ENCODE assay signal across 14 cellular contexts in the genomic region with DNA sequence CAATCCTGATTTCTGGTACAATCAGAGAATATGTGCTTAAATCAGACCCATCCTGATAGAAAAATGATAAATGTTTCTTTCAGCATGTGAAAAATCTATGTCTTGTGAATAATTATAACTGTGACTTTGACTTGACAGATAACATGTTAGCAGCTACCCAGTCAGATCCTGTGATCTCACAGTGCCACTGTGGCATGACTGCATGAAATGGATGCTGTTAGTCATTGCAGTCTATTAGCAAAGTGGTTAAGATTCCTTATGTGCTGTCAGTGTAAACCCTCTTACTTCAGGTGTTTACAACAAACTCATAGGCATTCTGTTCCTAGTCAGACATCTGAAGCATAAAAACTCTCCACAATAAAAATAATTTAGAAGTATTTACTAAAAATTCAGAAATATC.
DNase-seq lines count a peak whose midpoint lies in the region; ATAC-seq and TF ChIP-seq lines count a peak whose summit lies in the region.
"Had no signal": no experiment of that assay in that cellular context is flagged by ENCODE, and none has a peak within 500 bp of the region (broad histone marks: within the 10 kb centered on the region; RNA-seq: fewer than 3 reads in every experiment).

No MANE protein-coding gene starts in this region.

- H3K27ac Mint-ChIP-seq in stimulated activated naive CD8-positive, alpha-beta T cell treated with anti-CD3 and anti-CD28 coated beads, Interleukin-15, amount 100 ng/mL, for 72 hours: no peak overlapping the region
- H3K27ac Mint-ChIP-seq: naive thymus-derived CD4-positive, alpha-beta T cell had no signal

- no peaks in the 10 kb centered on the region for H3K27me3 Mint-ChIP-seq in stimulated activated naive CD8-positive, alpha-beta T cell treated with anti-CD3 and anti-CD28 coated beads, Interleukin-15, amount 100 ng/mL, for 72 hours

- TF ChIP-seq CTCF in heart right ventricle (IDR thresholded peaks at IDR 0.05): no peak

- no peaks in the 10 kb centered on the region for H3K9me3 Mint-ChIP-seq in stimulated activated naive CD8-positive, alpha-beta T cell treated with anti-CD3 and anti-CD28 coated beads, Interleukin-15, amount 100 ng/mL, for 72 hours

- no peak overlapping the region for H3K4me3 Mint-ChIP-seq in stimulated activated naive CD8-positive, alpha-beta T cell treated with anti-CD3 and anti-CD28 coated beads, Interleukin-15, amount 100 ng/mL, for 72 hours
- H3K4me3 Mint-ChIP-seq: naive thymus-derived CD4-positive, alpha-beta T cell had no signal

- no peaks in the 10 kb centered on the region for H3K36me3 ChIP-seq in heart right ventricle

- H3K27ac ChIP-seq in heart right ventricle: no peak overlapping the region

- intact Hi-C loops in heart right ventricle (cut with DNase I): no loop called here

- no peaks in the 10 kb centered on the region for H3K4me1 ChIP-seq in heart right ventricle

- H3K4me1 Mint-ChIP-seq in stimulated activated naive CD8-positive, alpha-beta T cell treated with anti-CD3 and anti-CD28 coated beads, Interleukin-15, amount 100 ng/mL, for 72 hours: no peaks in the 10 kb centered on the region
- H3K4me1 Mint-ChIP-seq: naive thymus-derived CD4-positive, alpha-beta T cell had no signal

- ATAC-seq in HG03097 (IDR thresholded peaks at IDR 0.05; ENCODE audit: low FRiP score, unreplicated experiment) (peak; percentile 50), GM21717 (IDR thresholded peaks at IDR 0.05; ENCODE audit: unreplicated experiment) (no peak), heart right ventricle (no peak)
- ATAC-seq in stimulated activated naive CD8-positive, alpha-beta T cell treated with anti-CD3 and anti-CD28 coated beads, Interleukin-15, amount 100 ng/mL, for 72 hours: no peak
- ATAC-seq: naive thymus-derived CD4-positive, alpha-beta T cell had no signal

- DNase-seq in ELR (ENCODE audit: low read depth): peak; percentile 82
- DNase-seq in amniotic epithelial cell (ENCODE audit: low read depth): peak; percentile 76
- peak; percentile 89 for DNase-seq in kidney tubule cell (ENCODE audit: low spot score)
- DNase-seq in stimulated activated naive CD8-positive, alpha-beta T cell treated with anti-CD3 and anti-CD28 coated beads, Interleukin-15, amount 100 ng/mL, for 72 hours: no peak
- DNase-seq in NCI-H1930 (lab: John Stamatoyannopoulos, UW): no peak
- DNase-seq in heart right ventricle: no peak
- DNase-seq: activated CD8-positive, alpha-beta memory T cell treated with anti-CD3 and anti-CD28 coated beads, Interleukin-2, amount 50 U/mL, for 48 hours; caudate nucleus; Karpas-422; naive thymus-derived CD4-positive, alpha-beta T cell; stimulated activated CD4-positive, alpha-beta T cell treated with anti-CD3 and anti-CD28 coated beads, Interleukin-12 subunit alpha, Interleukin-12 subunit beta, amount 100 ng/mL, for 4 hours; T1000 had no signal

- H3K4me3 ChIP-seq in heart right ventricle: no peak overlapping the region

- no peaks in the 10 kb centered on the region for H3K9me3 ChIP-seq in heart right ventricle

- no peaks in the 10 kb centered on the region for H3K27me3 ChIP-seq in heart right ventricle

Comparison
In these comparisons a context has a peak if more than half of its experiments do, and no peak if none do; other contexts are left out.
1. DNase-seq: peak in ELR (single experiment), amniotic epithelial cell (single experiment) and kidney tubule cell (single experiment); none in stimulated activated naive CD8-positive, alpha-beta T cell treated with anti-CD3 and anti-CD28 coated beads, Interleukin-15, amount 100 ng/mL, for 72 hours (0 of 2), NCI-H1930 (0 of 2) and heart right ventricle (0 of 2).